Comparison of ENCODE assay signal across 18 cellular contexts in genomic region chr13:58542530-58542929, GRCh38.
"Had no signal": no experiment of that assay in that cellular context is flagged by ENCODE, and none has a peak within 500 bp of the region (broad histone marks: within the 10 kb centered on the region; RNA-seq: fewer than 3 reads in every experiment).

No MANE protein-coding gene starts in this region.

- DNase-seq: erythroblast; foreskin keratinocyte; kidney; left colon; naive B cell; psoas muscle; spleen; stimulated activated CD4-positive, alpha-beta T cell treated with anti-CD3 and anti-CD28 coated beads, Interleukin-15, amount 100 ng/mL, for 24 hours; stimulated activated CD4-positive, alpha-beta T cell treated with anti-CD3 and anti-CD28 coated beads, Interleukin-1b, Interleukin-23, amount 100 ng/mL, for 48 hours; stimulated activated CD4-positive, alpha-beta T cell treated with anti-CD3 and anti-CD28 coated beads, Interleukin-4, amount 100 ng/mL, for 24 hours; stimulated activated naive CD8-positive, alpha-beta T cell treated with anti-CD3 and anti-CD28 coated beads, Interleukin-15, amount 100 ng/mL, for 72 hours; trophoblast cell had no signal

- ATAC-seq: foreskin keratinocyte; left colon; psoas muscle; sciatic nerve; stimulated activated memory B cell treated with anti-CD40 and anti-IgM and Interleukin-4, amounts not matched to agents 10 μg/mL and 1 μg/mL and 100 μg/mL, for 72 hours; stimulated activated naive CD8-positive, alpha-beta T cell treated with anti-CD3 and anti-CD28 coated beads, Interleukin-15, amount 100 ng/mL, for 72 hours had no signal

- H3K4me3 Mint-ChIP-seq: dendritic cell treated with granulocyte-macrophage colony-stimulating factor and Interleukin-4, amounts not matched to agents 40 ng/mL and 50 ng/mL, for 4 days; naive B cell; nephron; stimulated activated memory B cell treated with anti-CD40 and anti-IgM and Interleukin-4, amounts not matched to agents 10 μg/mL and 1 μg/mL and 100 μg/mL, for 72 hours; stimulated activated naive CD8-positive, alpha-beta T cell treated with anti-CD3 and anti-CD28 coated beads, Interleukin-15, amount 100 ng/mL, for 72 hours had no signal

- H3K36me3 Mint-ChIP-seq: naive B cell; stimulated activated memory B cell treated with anti-CD40 and anti-IgM and Interleukin-4, amounts not matched to agents 10 μg/mL and 1 μg/mL and 100 μg/mL, for 72 hours had no signal

- H3K9me3 ChIP-seq: thoracic aorta had no signal

- H3K4me1 Mint-ChIP-seq: naive B cell; nephron; stimulated activated memory B cell treated with anti-CD40 and anti-IgM and Interleukin-4, amounts not matched to agents 10 μg/mL and 1 μg/mL and 100 μg/mL, for 72 hours; stimulated activated naive CD8-positive, alpha-beta T cell treated with anti-CD3 and anti-CD28 coated beads, Interleukin-15, amount 100 ng/mL, for 72 hours had no signal

- FAIRE-seq: colon, kidney had no signal

- H3K27ac Mint-ChIP-seq: dendritic cell treated with granulocyte-macrophage colony-stimulating factor and Interleukin-4, amounts not matched to agents 40 ng/mL and 50 ng/mL, for 4 days; nephron; stimulated activated memory B cell treated with anti-CD40 and anti-IgM and Interleukin-4, amounts not matched to agents 10 μg/mL and 1 μg/mL and 100 μg/mL, for 72 hours; stimulated activated naive CD8-positive, alpha-beta T cell treated with anti-CD3 and anti-CD28 coated beads, Interleukin-15, amount 100 ng/mL, for 72 hours had no signal

- H3K27me3 Mint-ChIP-seq: naive B cell; stimulated activated memory B cell treated with anti-CD40 and anti-IgM and Interleukin-4, amounts not matched to agents 10 μg/mL and 1 μg/mL and 100 μg/mL, for 72 hours; stimulated activated naive CD8-positive, alpha-beta T cell treated with anti-CD3 and anti-CD28 coated beads, Interleukin-15, amount 100 ng/mL, for 72 hours had no signal

- H3K4me1 ChIP-seq: foreskin keratinocyte, psoas muscle, spleen had no signal

- H3K4me3 ChIP-seq: psoas muscle, spleen, thoracic aorta had no signal

- H3K36me3 ChIP-seq: spleen, thoracic aorta had no signal

- H3K27me3 ChIP-seq: foreskin keratinocyte, spleen had no signal

- H3K9me3 Mint-ChIP-seq: stimulated activated naive CD8-positive, alpha-beta T cell treated with anti-CD3 and anti-CD28 coated beads, Interleukin-15, amount 100 ng/mL, for 72 hours had no signal

- H3K27ac ChIP-seq: foreskin keratinocyte, psoas muscle, spleen, thoracic aorta had no signal
